ENCODE assay signal across 1 cellular context in genomic region chr9:34072868-34073590, GRCh38.
TF ChIP-seq lines count a peak whose summit lies in the region.

No MANE protein-coding gene starts in this region.

TF ChIP-seq in HepG2, 621 proteins besides CTCF, POLR2A, EP300 and RAD21 (continued from another document and continues in another):
- TF ChIP-seq BCLAF1 (IDR thresholded peaks at IDR 0.05) (no peak), NR2F6 (IDR thresholded peaks at IDR 0.05) (peak; percentile 48; the same call in 1 of the 2 replicates), NR2F6 (CRISPR knock-in tag; IDR thresholded peaks at IDR 0.05) (no peak; the same call in 1 of the 2 replicates), PRDM10 (CRISPR knock-in tag; IDR thresholded peaks at IDR 0.05; ENCODE audit: low read depth) (no peak), ZBTB40 (IDR thresholded peaks at IDR 0.05) (no peak), ZBTB40 (CRISPR knock-in tag; IDR thresholded peaks at IDR 0.05) (no peak), TBX2 (CRISPR knock-in tag; IDR thresholded peaks at IDR 0.05; ENCODE audit: borderline replicate concordance) (peak; percentile 87), ZNF138 (CRISPR knock-in tag; IDR thresholded peaks at IDR 0.05; ENCODE audit: low read depth) (no peak), HIVEP1 (CRISPR knock-in tag; IDR thresholded peaks at IDR 0.05) (no peak), TBL1XR1 (IDR thresholded peaks at IDR 0.05; ENCODE audit: borderline replicate concordance, low read length, partially characterized antibody) (no peak), BRCA1 (CRISPR knock-in tag; IDR thresholded peaks at IDR 0.05) (no peak), KDM5A (IDR thresholded peaks at IDR 0.05; ENCODE audit: borderline replicate concordance, low read length) (no peak), ZNF674 (CRISPR knock-in tag; IDR thresholded peaks at IDR 0.05; ENCODE audit: low read depth) (no peak), KMT2A (CRISPR knock-in tag; IDR thresholded peaks at IDR 0.05) (no peak), WIZ (CRISPR knock-in tag; IDR thresholded peaks at IDR 0.05) (no peak), SAP130 (CRISPR knock-in tag; IDR thresholded peaks at IDR 0.05; ENCODE audit: low read depth) (peak; percentile 83), ZNF704 (CRISPR knock-in tag; IDR thresholded peaks at IDR 0.05; ENCODE audit: borderline replicate concordance) (no peak), HDAC2 (CRISPR knock-in tag; IDR thresholded peaks at IDR 0.05) (peak; percentile 59; the same call in 1 of the 2 replicates), ZFP36L2 (CRISPR knock-in tag; IDR thresholded peaks at IDR 0.05) (no peak), JDP2 (CRISPR knock-in tag; IDR thresholded peaks at IDR 0.05; ENCODE audit: borderline replicate concordance) (no peak), TMF1 (CRISPR knock-in tag; IDR thresholded peaks at IDR 0.05; ENCODE audit: low read depth) (no peak)
- TF ChIP-seq, protein P1, sequence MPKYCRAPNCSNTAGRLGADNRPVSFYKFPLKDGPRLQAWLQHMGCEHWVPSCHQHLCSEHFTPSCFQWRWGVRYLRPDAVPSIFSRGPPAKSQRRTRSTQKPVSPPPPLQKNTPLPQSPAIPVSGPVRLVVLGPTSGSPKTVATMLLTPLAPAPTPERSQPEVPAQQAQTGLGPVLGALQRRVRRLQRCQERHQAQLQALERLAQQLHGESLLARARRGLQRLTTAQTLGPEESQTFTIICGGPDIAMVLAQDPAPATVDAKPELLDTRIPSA (CRISPR knock-in tag; IDR thresholded peaks at IDR 0.05; ENCODE audit: borderline replicate concordance), result no peak
- TF ChIP-seq, protein P2, sequence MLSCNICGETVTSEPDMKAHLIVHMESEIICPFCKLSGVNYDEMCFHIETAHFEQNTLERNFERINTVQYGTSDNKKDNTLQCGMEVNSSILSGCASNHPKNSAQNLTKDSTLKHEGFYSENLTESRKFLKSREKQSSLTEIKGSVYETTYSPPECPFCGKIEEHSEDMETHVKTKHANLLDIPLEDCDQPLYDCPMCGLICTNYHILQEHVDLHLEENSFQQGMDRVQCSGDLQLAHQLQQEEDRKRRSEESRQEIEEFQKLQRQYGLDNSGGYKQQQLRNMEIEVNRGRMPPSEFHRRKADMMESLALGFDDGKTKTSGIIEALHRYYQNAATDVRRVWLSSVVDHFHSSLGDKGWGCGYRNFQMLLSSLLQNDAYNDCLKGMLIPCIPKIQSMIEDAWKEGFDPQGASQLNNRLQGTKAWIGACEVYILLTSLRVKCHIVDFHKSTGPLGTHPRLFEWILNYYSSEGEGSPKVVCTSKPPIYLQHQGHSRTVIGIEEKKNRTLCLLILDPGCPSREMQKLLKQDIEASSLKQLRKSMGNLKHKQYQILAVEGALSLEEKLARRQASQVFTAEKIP (CRISPR knock-in tag; IDR thresholded peaks at IDR 0.05; ENCODE audit: borderline replicate concordance), result no peak
- TF ChIP-seq, protein P3, sequence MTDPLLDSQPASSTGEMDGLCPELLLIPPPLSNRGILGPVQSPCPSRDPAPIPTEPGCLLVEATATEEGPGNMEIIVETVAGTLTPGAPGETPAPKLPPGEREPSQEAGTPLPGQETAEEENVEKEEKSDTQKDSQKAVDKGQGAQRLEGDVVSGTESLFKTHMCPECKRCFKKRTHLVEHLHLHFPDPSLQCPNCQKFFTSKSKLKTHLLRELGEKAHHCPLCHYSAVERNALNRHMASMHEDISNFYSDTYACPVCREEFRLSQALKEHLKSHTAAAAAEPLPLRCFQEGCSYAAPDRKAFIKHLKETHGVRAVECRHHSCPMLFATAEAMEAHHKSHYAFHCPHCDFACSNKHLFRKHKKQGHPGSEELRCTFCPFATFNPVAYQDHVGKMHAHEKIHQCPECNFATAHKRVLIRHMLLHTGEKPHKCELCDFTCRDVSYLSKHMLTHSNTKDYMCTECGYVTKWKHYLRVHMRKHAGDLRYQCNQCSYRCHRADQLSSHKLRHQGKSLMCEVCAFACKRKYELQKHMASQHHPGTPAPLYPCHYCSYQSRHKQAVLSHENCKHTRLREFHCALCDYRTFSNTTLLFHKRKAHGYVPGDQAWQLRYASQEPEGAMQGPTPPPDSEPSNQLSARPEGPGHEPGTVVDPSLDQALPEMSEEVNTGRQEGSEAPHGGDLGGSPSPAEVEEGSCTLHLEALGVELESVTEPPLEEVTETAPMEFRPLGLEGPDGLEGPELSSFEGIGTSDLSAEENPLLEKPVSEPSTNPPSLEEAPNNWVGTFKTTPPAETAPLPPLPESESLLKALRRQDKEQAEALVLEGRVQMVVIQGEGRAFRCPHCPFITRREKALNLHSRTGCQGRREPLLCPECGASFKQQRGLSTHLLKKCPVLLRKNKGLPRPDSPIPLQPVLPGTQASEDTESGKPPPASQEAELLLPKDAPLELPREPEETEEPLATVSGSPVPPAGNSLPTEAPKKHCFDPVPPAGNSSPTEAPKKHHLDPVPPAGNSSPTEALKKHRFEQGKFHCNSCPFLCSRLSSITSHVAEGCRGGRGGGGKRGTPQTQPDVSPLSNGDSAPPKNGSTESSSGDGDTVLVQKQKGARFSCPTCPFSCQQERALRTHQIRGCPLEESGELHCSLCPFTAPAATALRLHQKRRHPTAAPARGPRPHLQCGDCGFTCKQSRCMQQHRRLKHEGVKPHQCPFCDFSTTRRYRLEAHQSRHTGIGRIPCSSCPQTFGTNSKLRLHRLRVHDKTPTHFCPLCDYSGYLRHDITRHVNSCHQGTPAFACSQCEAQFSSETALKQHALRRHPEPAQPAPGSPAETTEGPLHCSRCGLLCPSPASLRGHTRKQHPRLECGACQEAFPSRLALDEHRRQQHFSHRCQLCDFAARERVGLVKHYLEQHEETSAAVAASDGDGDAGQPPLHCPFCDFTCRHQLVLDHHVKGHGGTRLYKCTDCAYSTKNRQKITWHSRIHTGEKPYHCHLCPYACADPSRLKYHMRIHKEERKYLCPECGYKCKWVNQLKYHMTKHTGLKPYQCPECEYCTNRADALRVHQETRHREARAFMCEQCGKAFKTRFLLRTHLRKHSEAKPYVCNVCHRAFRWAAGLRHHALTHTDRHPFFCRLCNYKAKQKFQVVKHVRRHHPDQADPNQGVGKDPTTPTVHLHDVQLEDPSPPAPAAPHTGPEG (CRISPR knock-in tag; IDR thresholded peaks at IDR 0.05), result no peak
